In genomic region chr20:35297153-35297552, GRCh38 we compare ENCODE assay signal across 24 cellular contexts. TPM values are rescaled to one million over a fixed set of nuclear protein-coding genes. Genes with fewer than 3 reads are reported as not detected.
DNase-seq lines count a peak whose midpoint lies in the region; ATAC-seq, FAIRE-seq and TF ChIP-seq lines count a peak whose summit lies in the region.
"Had no signal": no experiment of that assay in that cellular context is flagged by ENCODE, and none has a peak within 500 bp of the region (broad histone marks: within the 10 kb centered on the region; RNA-seq: fewer than 3 reads in every experiment).

No MANE protein-coding gene starts in this region.

- H3T11ph ChIP-seq in H9 (ENCODE audit: low read length) = no peak overlapping the region

- no peak overlapping the region for H2BK5ac ChIP-seq in H9 (ENCODE audit: insufficient read length, low read length)

- TF ChIP-seq EP300 in A549 (IDR thresholded peaks at IDR 0.05) = no peak

- H4K5ac ChIP-seq in H9 (ENCODE audit: insufficient read length, low read depth, low read length) = no peak overlapping the region

- H3K27ac Mint-ChIP-seq in H9 = no peak overlapping the region
- H3K27ac Mint-ChIP-seq: dendritic cell treated with granulocyte-macrophage colony-stimulating factor and Interleukin-4, amounts not matched to agents 40 ng/mL and 50 ng/mL, for 4 days; type B pancreatic cell had no signal

- no peaks in the 10 kb centered on the region for H4K20me1 ChIP-seq in H9 (ENCODE audit: control insufficient read depth, insufficient read depth, insufficient read length)

- TF ChIP-seq CTCF in A549 (IDR thresholded peaks at IDR 0.05) (no peak), H9 (conservative IDR thresholded peaks at IDR 0.05) (no peak; the same call in 2 of the 3 replicates), lower lobe of right lung (IDR thresholded peaks at IDR 0.05) (no peak)

- H3K4me1 Mint-ChIP-seq in H9 = peaks cover 4 to 5% of the 10 kb centered on the region in 2 experiments; a peak in 3 of 4 replicates

- TF ChIP-seq POLR2A in A549 (IDR thresholded peaks at IDR 0.05; ENCODE audit: low read length) = no peak

- no peak overlapping the region for H2BK20ac ChIP-seq in H9 (ENCODE audit: low read depth, low read length, poor library complexity, severe bottlenecking)

- FAIRE-seq in A549 (lab: Jason Lieb, UNC) = no peak
- FAIRE-seq: A204.1, GM18507, RCC 7860 had no signal

- no peak overlapping the region for H3K56ac ChIP-seq in H9 (ENCODE audit: insufficient read length, low read depth, low read length)

- POLR2A ChIA-PET in A549 (lab: Yijun Ruan, JAX) = interaction anchor here (1.0 kb wide), 1 partner anchor 8 kb away, joined by 4 read pairs; no protein-coding TSS in a partner anchor

- CTCF ChIA-PET in A549 (lab: Yijun Ruan, JAX) = interaction anchor here (0.7 to 14.7 kb wide), 6 partner anchors 33 to 322 kb away, joined by 3 to 267 read pairs (median 11); partner anchors contain the start of genes EDEM2 and GDF5

- H2AFZ ChIP-seq in H9 (ENCODE audit: low read length) = no peak overlapping the region

- H3K9me3 ChIP-seq in A549 (no peaks in the 10 kb centered on the region), H9 (ENCODE audit: control insufficient read depth, low read depth, low read length) (no peaks in the 10 kb centered on the region), lower lobe of right lung (no peaks in the 10 kb centered on the region)
- H3K9me3 ChIP-seq: ascending aorta, ovary had no signal

- no peaks in the 10 kb centered on the region for H3K27me3 ChIP-seq in H9 (ENCODE audit: insufficient read depth, low read length)
- H3K27me3 ChIP-seq in lower lobe of right lung (ENCODE audit: low read depth) = peaks cover 29% of the 10 kb centered on the region
- H3K27me3 ChIP-seq: ascending aorta, ovary had no signal

- no peak overlapping the region for H2AK5ac ChIP-seq in H9 (ENCODE audit: insufficient read length, low read length)

- no peaks in the 10 kb centered on the region for H3K36me3 ChIP-seq in lower lobe of right lung
- H3K36me3 ChIP-seq: ascending aorta, ovary had no signal

- no peaks in the 10 kb centered on the region; a peak in 1 of 5 replicates for H3K9me3 Mint-ChIP-seq in H9
- H3K9me3 Mint-ChIP-seq: dendritic cell treated with granulocyte-macrophage colony-stimulating factor and Interleukin-4, amounts not matched to agents 40 ng/mL and 50 ng/mL, for 4 days; type B pancreatic cell had no signal

- no peak overlapping the region for H2BK120ac ChIP-seq in H9 (ENCODE audit: low read depth, low read length, poor library complexity, severe bottlenecking)

- no peak overlapping the region for H3K27ac ChIP-seq in A549
- H3K27ac ChIP-seq in H9 (ENCODE audit: insufficient read length, low read depth, low read length) = no peak overlapping the region
- no peak overlapping the region for H3K27ac ChIP-seq in lower lobe of right lung
- H3K27ac ChIP-seq: ascending aorta, ovary had no signal

- intact Hi-C loops in lower lobe of right lung (cut with DNase I) = no loop called here

- no peak overlapping the region; the same call in 1 of the 2 replicates for H3K14ac ChIP-seq in H9 (ENCODE audit: insufficient read depth, low read length)

- 64% methylated on average over 8 of the region's 8 CpGs for WGBS in A549 (ENCODE audit: missing lambda C conversion rate)
- whole genome bisulfite sequencing in H9 (ENCODE audit: extremely low coverage, insufficient read length, low lambda C conversion rate) = no CpG with 5 or more reads among the region's 8 CpGs

- no peaks in the 10 kb centered on the region; a peak in 1 of 7 replicates for H3K36me3 Mint-ChIP-seq in H9 (ENCODE audit: insufficient read depth in 1 of 3, low read depth in 3 of 3)
- H3K36me3 Mint-ChIP-seq: type B pancreatic cell had no signal

- H4K91ac ChIP-seq in H9 (ENCODE audit: insufficient read length, low read depth, low read length) = no peak overlapping the region

- H3K4me3 Mint-ChIP-seq in H9 = no peak overlapping the region
- H3K4me3 Mint-ChIP-seq: dendritic cell treated with granulocyte-macrophage colony-stimulating factor and Interleukin-4, amounts not matched to agents 40 ng/mL and 50 ng/mL, for 4 days; type B pancreatic cell had no signal

- H3K23me2 ChIP-seq in H9 (ENCODE audit: insufficient read length, low read depth, low read length, poor library complexity, severe bottlenecking) = no peaks in the 10 kb centered on the region

- H4K8ac ChIP-seq in H9 (replicated peaks; ENCODE audit: insufficient read length, low read depth, low read length) = no peak overlapping the region

- no peaks in the 10 kb centered on the region for H3K79me1 ChIP-seq in H9 (ENCODE audit: insufficient read depth, low read depth, low read length, poor library complexity, severe bottlenecking)

- H3K4me3 ChIP-seq in A549 = no peak overlapping the region
- no peak overlapping the region for H3K4me3 ChIP-seq in lower lobe of right lung
- H3K4me3 ChIP-seq: ascending aorta, ovary had no signal

- H3K27me3 Mint-ChIP-seq in H9 (ENCODE audit: low read depth) = peaks cover 13% of the 10 kb centered on the region

- no peak for TF ChIP-seq RAD21 in A549 (conservative IDR thresholded peaks at IDR 0.05 in 1 of 2, IDR thresholded peaks at IDR 0.05 in 1 of 2)

- H2BK15ac ChIP-seq in H9 (ENCODE audit: low read depth, low read length) = no peak overlapping the region

- ATAC-seq in A549 (peak; percentile 52 to 67; a peak in 5 of 6 replicates), SK-N-SH treated with all-trans-retinoic acid at 6 μM for 48 hours (peak; percentile 57), esophagus mucosa (peak; percentile 35), HG03354 (IDR thresholded peaks at IDR 0.05; ENCODE audit: poor library complexity, severe bottlenecking, unreplicated experiment) (no peak), lower lobe of right lung (no peak)

- no peak overlapping the region for H3K4me2 ChIP-seq in A549
- H3K4me2 ChIP-seq in H9 (ENCODE audit: insufficient read depth, insufficient read length, low read length) = no peak overlapping the region

- no peak overlapping the region for H3K4ac ChIP-seq in H9 (ENCODE audit: low read depth, low read length)

- DNase-seq in A549 (ENCODE audit: low read depth in 1 of 2, low spot score in 1 of 2) (peak in 1 of 2 experiments; percentile 40), H9 (peak; percentile 50), COR-L47 (lab: John Stamatoyannopoulos, UW) (no peak), lower lobe of right lung (no peak), HPDE6-E6E7 (ENCODE audit: extremely low spot score) (no peak)
- DNase-seq: activated CD4-positive, alpha-beta T cell treated with anti-CD3 and anti-CD28 coated beads for 4 hours; activated CD8-positive, alpha-beta memory T cell treated with anti-CD3 and anti-CD28 coated beads, Interleukin-2, amount 50 U/mL, for 48 hours; activated naive CD4-positive, alpha-beta T cell treated with Interleukin-2 at 50 U/mL for 16 hours; hypothalamus; left cardiac atrium; NCI-H2081; NCI-H526 had no signal

- no peak overlapping the region for H3K9ac ChIP-seq in H9 (ENCODE audit: extremely low read depth, insufficient read length, low read length)

- H3K4me1 ChIP-seq in A549 (peaks cover 5% of the 10 kb centered on the region; the same call in 2 of the 3 replicates), H9 (ENCODE audit: insufficient read depth, low read length) (no peaks in the 10 kb centered on the region; the same call in 1 of the 2 replicates), lower lobe of right lung (no peaks in the 10 kb centered on the region)
- H3K4me1 ChIP-seq: ascending aorta had no signal

- no peak overlapping the region for H3K18ac ChIP-seq in H9 (ENCODE audit: insufficient read length, low read depth, low read length)

- H3K23ac ChIP-seq in H9 (ENCODE audit: insufficient read length, low read depth, low read length) = no peak overlapping the region

- no peak overlapping the region for H2BK12ac ChIP-seq in H9 (ENCODE audit: insufficient read length, low read depth, low read length)

- no peaks in the 10 kb centered on the region for H3K79me2 ChIP-seq in H9 (ENCODE audit: insufficient read depth, low read length)

TF ChIP-seq in A549, 52 proteins besides CTCF, POLR2A, EP300 and RAD21:
- TF ChIP-seq GATA3 (IDR thresholded peaks at IDR 0.05; ENCODE audit: borderline replicate concordance) = no peak

TF ChIP-seq in SK-N-SH treated with all-trans-retinoic acid at 6 μM for 48 hours, 23 proteins besides CTCF, POLR2A, EP300 and RAD21 (continues in another document):
- no peak for TF ChIP-seq ZNF8 (CRISPR knock-in tag; IDR thresholded peaks at IDR 0.05)

RNA-seq across cellular contexts. Expression of gene FAM83C, which starts 4.9 kb away (rescaled TPM):
- polyA plus RNA-seq in A549 (2011; rRNA removed) (not detected in 2 replicates), A549 (2017; fragmentation: RNase III; extraction: RNeasy Plus Mini Kit Qiagen cat#74134 plus additional on column Dnase treatment) (0.03 TPM in 1 of 3 replicates, not detected in the others)
- polyA plus RNA-seq in A549 (2012; cell fraction: cytosol; rRNA removed) = 0.01 TPM in 1 of 2 replicates, not detected in the other
- 0.05 TPM in 2 replicates for polyA plus RNA-seq in A549 (2012; cell fraction: nucleus; rRNA removed)
- polyA minus RNA-seq in A549 (2011; rRNA and poly(A)+ RNA removed) = not detected in 2 replicates
- total RNA-seq in H9 (2021) (not detected in 2 replicates), esophagus mucosa (39.1 TPM), lower lobe of right lung (not detected)
- total RNA-seq: ascending aorta; left cardiac atrium; ovary; skeletal muscle tissue; T-helper 1 cell treated with Interleukin-12 subunit alpha and Interleukin-12 subunit beta and Interleukin-4 antibody, amounts not matched to agents 30 ng/mL and 1 ng/mL, for 36 hours had no signal
- polyA plus RNA-seq: ovary had no signal

RNA-seq across cellular contexts. Expression of gene EIF6, which starts 12.6 kb away (rescaled TPM):
- polyA plus RNA-seq in A549 (2011; rRNA removed) = 184 and 204 TPM in 2 replicates
- 490 and 496 TPM in 2 replicates for polyA plus RNA-seq in A549 (2012; cell fraction: cytosol; rRNA removed)
- polyA plus RNA-seq in A549 (2012; cell fraction: nucleus; rRNA removed) = 408 and 515 TPM in 2 replicates
- 292 to 337 TPM (median 294 TPM) in 3 replicates for polyA plus RNA-seq in A549 (2017; fragmentation: RNase III; extraction: RNeasy Plus Mini Kit Qiagen cat#74134 plus additional on column Dnase treatment)
- 222 and 228 TPM in 2 replicates for polyA minus RNA-seq in A549 (2011; rRNA and poly(A)+ RNA removed)
- total RNA-seq in H9 (2021) = 150 and 154 TPM in 2 replicates
- 256 TPM for total RNA-seq in esophagus mucosa
- total RNA-seq in lower lobe of right lung = 72.6 TPM

RNA-seq across cellular contexts. Expression of gene MMP24OS, which starts 19.2 kb away (rescaled TPM):
- polyA plus RNA-seq in A549 (2011; rRNA removed) (13.6 and 17.2 TPM in 2 replicates), A549 (2017; fragmentation: RNase III; extraction: RNeasy Plus Mini Kit Qiagen cat#74134 plus additional on column Dnase treatment) (34.0 to 45.6 TPM (median 40.5 TPM) in 3 replicates)
- polyA plus RNA-seq in A549 (2012; cell fraction: cytosol; rRNA removed) = 25.4 and 34.6 TPM in 2 replicates
- polyA plus RNA-seq in A549 (2012; cell fraction: nucleus; rRNA removed) = 32.3 and 36.6 TPM in 2 replicates
- 20.7 and 21.2 TPM in 2 replicates for polyA minus RNA-seq in A549 (2011; rRNA and poly(A)+ RNA removed)
- total RNA-seq in H9 (2021) (43.8 and 45.6 TPM in 2 replicates), esophagus mucosa (57.6 TPM), lower lobe of right lung (78.7 TPM)

Comparison
In these comparisons a context has a peak if more than half of its experiments do, and no peak if none do; other contexts are left out.
1. ATAC-seq: peak in A549 (2 of 2), SK-N-SH treated with all-trans-retinoic acid at 6 μM for 48 hours (single experiment) and esophagus mucosa (single experiment); none in HG03354 (single experiment) and lower lobe of right lung (0 of 2).
2. RNA of gene FAM83C, which starts 4.9 kb away (total RNA-seq): 39.1 TPM in esophagus mucosa (single experiment); not detected in H9 and not detected in lower lobe of right lung (single experiment); every median in the first group is over 10 times any median in the second.